In the genomic region with DNA sequence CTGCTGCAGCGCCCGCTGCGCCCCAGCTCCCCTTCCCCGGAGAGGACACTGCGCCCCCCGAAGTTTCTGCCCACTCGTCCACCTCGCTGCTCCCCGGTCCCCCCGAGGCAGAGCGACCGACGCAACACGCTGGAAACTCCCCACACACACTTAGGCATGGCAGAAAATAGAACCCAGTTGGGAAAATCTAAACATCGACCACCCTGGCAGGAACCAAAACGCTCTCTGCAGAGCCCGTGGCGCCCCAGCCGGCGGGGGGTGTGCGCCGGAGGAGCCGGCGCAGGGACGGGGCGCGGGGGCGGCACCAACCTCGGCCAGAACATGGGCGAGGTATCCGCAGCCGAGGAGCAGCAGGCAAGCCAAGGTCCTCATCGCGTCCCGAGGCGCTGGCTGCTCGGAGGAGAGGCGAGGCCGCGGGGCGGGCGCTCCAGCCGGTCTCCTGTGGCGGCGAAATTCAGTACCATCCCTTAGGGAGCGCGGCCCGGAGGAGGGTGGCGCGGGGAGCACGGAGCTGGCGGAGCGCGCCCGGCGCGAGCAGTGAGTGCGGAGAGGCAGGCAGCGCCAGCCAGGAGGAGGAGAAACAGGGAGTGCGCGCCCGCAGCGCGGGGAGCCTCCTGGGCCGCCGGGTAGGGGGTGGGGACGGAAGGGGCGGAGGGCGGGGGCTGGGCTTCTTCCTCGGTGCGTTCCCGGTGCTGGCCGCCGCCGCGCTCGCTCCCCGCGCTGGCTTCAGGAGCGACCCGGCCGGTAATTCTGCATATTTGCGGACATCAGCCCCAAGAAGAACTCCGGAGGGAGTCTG, we compare ENCODE assay signal across 1 cellular context.
TF ChIP-seq lines count a peak whose summit lies in the region.

No MANE protein-coding gene starts in this region.

TF ChIP-seq in GM12878, 131 proteins besides CTCF, POLR2A, EP300 and RAD21 (continued from another document):
- TF ChIP-seq, protein P1, sequence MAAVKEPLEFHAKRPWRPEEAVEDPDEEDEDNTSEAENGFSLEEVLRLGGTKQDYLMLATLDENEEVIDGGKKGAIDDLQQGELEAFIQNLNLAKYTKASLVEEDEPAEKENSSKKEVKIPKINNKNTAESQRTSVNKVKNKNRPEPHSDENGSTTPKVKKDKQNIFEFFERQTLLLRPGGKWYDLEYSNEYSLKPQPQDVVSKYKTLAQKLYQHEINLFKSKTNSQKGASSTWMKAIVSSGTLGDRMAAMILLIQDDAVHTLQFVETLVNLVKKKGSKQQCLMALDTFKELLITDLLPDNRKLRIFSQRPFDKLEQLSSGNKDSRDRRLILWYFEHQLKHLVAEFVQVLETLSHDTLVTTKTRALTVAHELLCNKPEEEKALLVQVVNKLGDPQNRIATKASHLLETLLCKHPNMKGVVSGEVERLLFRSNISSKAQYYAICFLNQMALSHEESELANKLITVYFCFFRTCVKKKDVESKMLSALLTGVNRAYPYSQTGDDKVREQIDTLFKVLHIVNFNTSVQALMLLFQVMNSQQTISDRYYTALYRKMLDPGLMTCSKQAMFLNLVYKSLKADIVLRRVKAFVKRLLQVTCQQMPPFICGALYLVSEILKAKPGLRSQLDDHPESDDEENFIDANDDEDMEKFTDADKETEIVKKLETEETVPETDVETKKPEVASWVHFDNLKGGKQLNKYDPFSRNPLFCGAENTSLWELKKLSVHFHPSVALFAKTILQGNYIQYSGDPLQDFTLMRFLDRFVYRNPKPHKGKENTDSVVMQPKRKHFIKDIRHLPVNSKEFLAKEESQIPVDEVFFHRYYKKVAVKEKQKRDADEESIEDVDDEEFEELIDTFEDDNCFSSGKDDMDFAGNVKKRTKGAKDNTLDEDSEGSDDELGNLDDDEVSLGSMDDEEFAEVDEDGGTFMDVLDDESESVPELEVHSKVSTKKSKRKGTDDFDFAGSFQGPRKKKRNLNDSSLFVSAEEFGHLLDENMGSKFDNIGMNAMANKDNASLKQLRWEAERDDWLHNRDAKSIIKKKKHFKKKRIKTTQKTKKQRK (IDR thresholded peaks at IDR 0.05; ENCODE audit: low read depth, low read length) = no peak
- TF ChIP-seq EGR1 (IDR thresholded peaks at IDR 0.05; ENCODE audit: borderline replicate concordance in 1 of 2, low read depth in 2 of 2, low read length in 2 of 2) (peak in 1 of 2 experiments; percentile 47; a peak in 1 of 3 replicates), HDAC6 (IDR thresholded peaks at IDR 0.05; ENCODE audit: unreplicated experiment) (peak; percentile 89), CEBPB (IDR thresholded peaks at IDR 0.05; ENCODE audit: borderline replicate concordance in 1 of 2, low read depth in 2 of 2, low read length in 2 of 2) (no peak), NFXL1 (IDR thresholded peaks at IDR 0.05; ENCODE audit: borderline replicate concordance) (0 out of 2 replicates have a peak, but pooled peaks have one; percentile 49), ZNF274 (IDR thresholded peaks at IDR 0.05; ENCODE audit: insufficient read depth, insufficient read length) (no peak), CHD1 (IDR thresholded peaks at IDR 0.05; ENCODE audit: low read depth, low read length) (no peak), IKZF2 (IDR thresholded peaks at IDR 0.05) (peak in 1 of 2 experiments; percentile 25; a peak in 1 of 4 replicates), IKZF1 (conservative IDR thresholded peaks at IDR 0.05) (peak; percentile 62), SMARCA5 (IDR thresholded peaks at IDR 0.05) (0 out of 2 replicates have a peak, but pooled peaks have one; percentile 26), MEF2B (IDR thresholded peaks at IDR 0.05; ENCODE audit: partially characterized antibody, poor library complexity, severe bottlenecking) (peak; percentile 9)
- TF ChIP-seq, protein P2, sequence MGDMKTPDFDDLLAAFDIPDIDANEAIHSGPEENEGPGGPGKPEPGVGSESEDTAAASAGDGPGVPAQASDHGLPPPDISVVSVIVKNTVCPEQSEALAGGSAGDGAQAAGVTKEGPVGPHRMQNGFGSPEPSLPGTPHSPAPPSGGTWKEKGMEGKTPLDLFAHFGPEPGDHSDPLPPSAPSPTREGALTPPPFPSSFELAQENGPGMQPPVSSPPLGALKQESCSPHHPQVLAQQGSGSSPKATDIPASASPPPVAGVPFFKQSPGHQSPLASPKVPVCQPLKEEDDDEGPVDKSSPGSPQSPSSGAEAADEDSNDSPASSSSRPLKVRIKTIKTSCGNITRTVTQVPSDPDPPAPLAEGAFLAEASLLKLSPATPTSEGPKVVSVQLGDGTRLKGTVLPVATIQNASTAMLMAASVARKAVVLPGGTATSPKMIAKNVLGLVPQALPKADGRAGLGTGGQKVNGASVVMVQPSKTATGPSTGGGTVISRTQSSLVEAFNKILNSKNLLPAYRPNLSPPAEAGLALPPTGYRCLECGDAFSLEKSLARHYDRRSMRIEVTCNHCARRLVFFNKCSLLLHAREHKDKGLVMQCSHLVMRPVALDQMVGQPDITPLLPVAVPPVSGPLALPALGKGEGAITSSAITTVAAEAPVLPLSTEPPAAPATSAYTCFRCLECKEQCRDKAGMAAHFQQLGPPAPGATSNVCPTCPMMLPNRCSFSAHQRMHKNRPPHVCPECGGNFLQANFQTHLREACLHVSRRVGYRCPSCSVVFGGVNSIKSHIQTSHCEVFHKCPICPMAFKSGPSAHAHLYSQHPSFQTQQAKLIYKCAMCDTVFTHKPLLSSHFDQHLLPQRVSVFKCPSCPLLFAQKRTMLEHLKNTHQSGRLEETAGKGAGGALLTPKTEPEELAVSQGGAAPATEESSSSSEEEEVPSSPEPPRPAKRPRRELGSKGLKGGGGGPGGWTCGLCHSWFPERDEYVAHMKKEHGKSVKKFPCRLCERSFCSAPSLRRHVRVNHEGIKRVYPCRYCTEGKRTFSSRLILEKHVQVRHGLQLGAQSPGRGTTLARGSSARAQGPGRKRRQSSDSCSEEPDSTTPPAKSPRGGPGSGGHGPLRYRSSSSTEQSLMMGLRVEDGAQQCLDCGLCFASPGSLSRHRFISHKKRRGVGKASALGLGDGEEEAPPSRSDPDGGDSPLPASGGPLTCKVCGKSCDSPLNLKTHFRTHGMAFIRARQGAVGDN (IDR thresholded peaks at IDR 0.05) = no peak
- TF ChIP-seq, protein P3, sequence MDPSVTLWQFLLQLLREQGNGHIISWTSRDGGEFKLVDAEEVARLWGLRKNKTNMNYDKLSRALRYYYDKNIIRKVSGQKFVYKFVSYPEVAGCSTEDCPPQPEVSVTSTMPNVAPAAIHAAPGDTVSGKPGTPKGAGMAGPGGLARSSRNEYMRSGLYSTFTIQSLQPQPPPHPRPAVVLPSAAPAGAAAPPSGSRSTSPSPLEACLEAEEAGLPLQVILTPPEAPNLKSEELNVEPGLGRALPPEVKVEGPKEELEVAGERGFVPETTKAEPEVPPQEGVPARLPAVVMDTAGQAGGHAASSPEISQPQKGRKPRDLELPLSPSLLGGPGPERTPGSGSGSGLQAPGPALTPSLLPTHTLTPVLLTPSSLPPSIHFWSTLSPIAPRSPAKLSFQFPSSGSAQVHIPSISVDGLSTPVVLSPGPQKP (IDR thresholded peaks at IDR 0.05; ENCODE audit: low read depth, low read length) = no peak
- TF ChIP-seq, protein P4, sequence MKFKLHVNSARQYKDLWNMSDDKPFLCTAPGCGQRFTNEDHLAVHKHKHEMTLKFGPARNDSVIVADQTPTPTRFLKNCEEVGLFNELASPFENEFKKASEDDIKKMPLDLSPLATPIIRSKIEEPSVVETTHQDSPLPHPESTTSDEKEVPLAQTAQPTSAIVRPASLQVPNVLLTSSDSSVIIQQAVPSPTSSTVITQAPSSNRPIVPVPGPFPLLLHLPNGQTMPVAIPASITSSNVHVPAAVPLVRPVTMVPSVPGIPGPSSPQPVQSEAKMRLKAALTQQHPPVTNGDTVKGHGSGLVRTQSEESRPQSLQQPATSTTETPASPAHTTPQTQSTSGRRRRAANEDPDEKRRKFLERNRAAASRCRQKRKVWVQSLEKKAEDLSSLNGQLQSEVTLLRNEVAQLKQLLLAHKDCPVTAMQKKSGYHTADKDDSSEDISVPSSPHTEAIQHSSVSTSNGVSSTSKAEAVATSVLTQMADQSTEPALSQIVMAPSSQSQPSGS (IDR thresholded peaks at IDR 0.05; ENCODE audit: low read length) = no peak
